Comparison of ENCODE assay signal across 15 cellular contexts in the genomic region with DNA sequence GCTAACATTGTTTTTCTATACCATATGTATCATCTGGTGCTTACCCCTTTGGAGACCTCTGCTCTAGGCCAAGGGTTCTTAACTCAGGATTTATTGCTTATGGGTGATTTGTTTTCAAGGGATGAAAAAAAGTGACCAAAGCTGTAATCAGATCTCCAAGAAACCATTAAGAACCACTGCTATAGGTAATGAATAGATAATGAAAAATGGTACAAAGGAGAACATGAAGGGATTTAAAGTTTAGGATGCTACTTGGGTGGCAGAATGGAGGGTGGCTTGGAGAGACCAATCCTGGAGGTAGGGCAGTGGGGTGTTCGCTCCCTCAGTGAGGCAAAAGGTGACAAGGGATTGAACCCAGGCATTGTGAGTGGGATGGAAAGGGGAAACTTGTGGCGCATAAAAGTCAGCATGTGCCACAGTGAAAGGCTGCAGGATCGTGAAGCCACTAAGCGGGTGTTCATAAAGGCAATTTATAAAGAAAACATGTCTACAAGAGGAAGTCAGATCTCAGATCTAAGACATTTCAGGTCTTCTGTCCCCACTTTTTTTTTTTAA.
A peak's percentile ranks its signal among the peaks of the same experiment; 100 is the strongest.
DNase-seq lines count a peak whose midpoint lies in the region; ATAC-seq and TF ChIP-seq lines count a peak whose summit lies in the region.
"Had no signal": no experiment of that assay in that cellular context is flagged by ENCODE, and none has a peak within 500 bp of the region (broad histone marks: within the 10 kb centered on the region; RNA-seq: fewer than 3 reads in every experiment).

No MANE protein-coding gene starts in this region.

- H3K36me3 ChIP-seq in cardiac muscle cell (no peaks in the 10 kb centered on the region), right atrium auricular region (no peaks in the 10 kb centered on the region), SK-N-MC (ENCODE audit: insufficient read depth, low read length) (no peaks in the 10 kb centered on the region)
- H3K36me3 ChIP-seq: BLaER1 treated with 17β-estradiol and CSF1 and Interleukin-3, amounts not matched to agents 10 nM and 100 nM had no signal

- no peak overlapping the region for H3K4me3 ChIP-seq in cardiac muscle cell
- no peak overlapping the region for H3K4me3 ChIP-seq in right atrium auricular region
- H3K4me3 ChIP-seq in SK-N-MC: no peak overlapping the region
- H3K4me3 ChIP-seq: BLaER1 treated with 17β-estradiol and CSF1 and Interleukin-3, amounts not matched to agents 10 nM and 100 nM had no signal

- H3K4me1 ChIP-seq in cardiac muscle cell (ENCODE audit: low read depth) (peaks cover 38% of the 10 kb centered on the region), right atrium auricular region (peaks cover 0 to 34% of the 10 kb centered on the region in 2 donors)

- peaks cover 0 to 5% (median 0%) of the 10 kb centered on the region in 9 donors for H3K9me3 Mint-ChIP-seq in naive thymus-derived CD8-positive, alpha-beta T cell
- H3K9me3 Mint-ChIP-seq in type B pancreatic cell: peaks cover 4% of the 10 kb centered on the region
- H3K9me3 Mint-ChIP-seq: IgD-negative memory B cell had no signal

- H3K4me3 Mint-ChIP-seq in naive thymus-derived CD8-positive, alpha-beta T cell: peak overlapping the region; percentile 26 to 78 (median 52)
- H3K4me3 Mint-ChIP-seq in type B pancreatic cell: no peak overlapping the region
- H3K4me3 Mint-ChIP-seq: IgD-negative memory B cell had no signal

- DNase-seq in cardiac muscle cell (ENCODE audit: low read depth in 1 of 2, low spot score in 1 of 2): no peak
- DNase-seq in right atrium auricular region (ENCODE audit: low spot score): no peak
- no peak for DNase-seq in SK-N-MC (ENCODE audit: low read depth, low spot score)
- peak in 1 of 10 donors; percentile 18 for DNase-seq in naive thymus-derived CD8-positive, alpha-beta T cell
- no peak for DNase-seq in type B pancreatic cell (ENCODE audit: extremely low spot score, unreplicated experiment)
- no peak for DNase-seq in cerebellar cortex (ENCODE audit: low spot score)
- DNase-seq in EL: no peak
- DNase-seq in GM03348 (ENCODE audit: low spot score): no peak
- DNase-seq: NCI-H1105, NCI-H1694, NCI-H2227 treated with DMSO at 0.1 percent for 48 hours, NCI-H524, Right ventricle myocardium superior had no signal

- POLR2A ChIA-PET in naive thymus-derived CD8-positive, alpha-beta T cell (lab: Charles Lee): interaction anchor here (1.0 kb wide), 1 partner anchor 11 kb away, joined by 3 read pairs; no protein-coding TSS in a partner anchor

- ATAC-seq in naive thymus-derived CD8-positive, alpha-beta T cell: peak in 1 of 2 donors; percentile 47

- H3K27ac ChIP-seq in cardiac muscle cell: peak overlapping the region; percentile 79
- no peak overlapping the region for H3K27ac ChIP-seq in right atrium auricular region
- peak overlapping the region; percentile 90; the same call in 1 of the 2 replicates for H3K27ac ChIP-seq in SK-N-MC
- H3K27ac ChIP-seq: BLaER1 treated with 17β-estradiol and CSF1 and Interleukin-3, amounts not matched to agents 10 nM and 100 nM had no signal

- H3K9ac ChIP-seq in SK-N-MC (ENCODE audit: insufficient read length): no peak overlapping the region
- H3K9ac ChIP-seq: BLaER1 treated with 17β-estradiol and CSF1 and Interleukin-3, amounts not matched to agents 10 nM and 100 nM had no signal

- H3K27ac Mint-ChIP-seq in naive thymus-derived CD8-positive, alpha-beta T cell: peak overlapping the region in 9 of 10 donors; percentile 53 to 92 (median 77)
- H3K27ac Mint-ChIP-seq in type B pancreatic cell: peak overlapping the region; percentile 7

- H3K4me1 Mint-ChIP-seq in naive thymus-derived CD8-positive, alpha-beta T cell: peaks cover 36 to 52% (median 39%) of the 10 kb centered on the region in 4 donors
- H3K4me1 Mint-ChIP-seq in type B pancreatic cell (ENCODE audit: unreplicated experiment): peaks cover 35% of the 10 kb centered on the region

- H3K9me3 ChIP-seq in cardiac muscle cell (ENCODE audit: low read depth) (no peaks in the 10 kb centered on the region), right atrium auricular region (no peaks in the 10 kb centered on the region), SK-N-MC (ENCODE audit: low read depth, low read length) (no peaks in the 10 kb centered on the region)

- TF ChIP-seq CTCF in cardiac muscle cell (IDR thresholded peaks at IDR 0.05; ENCODE audit: low read depth, low read length): no peak
- no peak for TF ChIP-seq CTCF in right atrium auricular region (IDR thresholded peaks at IDR 0.05)
- TF ChIP-seq CTCF in type B pancreatic cell (conservative IDR thresholded peaks at IDR 0.05): no peak

- peaks cover 0 to 9% (median 1%) of the 10 kb centered on the region in 3 donors for H3K36me3 Mint-ChIP-seq in naive thymus-derived CD8-positive, alpha-beta T cell
- no peaks in the 10 kb centered on the region for H3K36me3 Mint-ChIP-seq in type B pancreatic cell

- H3K27me3 ChIP-seq in cardiac muscle cell (no peaks in the 10 kb centered on the region), right atrium auricular region (no peaks in the 10 kb centered on the region)
- H3K27me3 ChIP-seq: BLaER1 treated with 17β-estradiol and CSF1 and Interleukin-3, amounts not matched to agents 10 nM and 100 nM had no signal

- H3K27me3 Mint-ChIP-seq in naive thymus-derived CD8-positive, alpha-beta T cell: no peaks in the 10 kb centered on the region
- H3K27me3 Mint-ChIP-seq in type B pancreatic cell: no peaks in the 10 kb centered on the region
- H3K27me3 Mint-ChIP-seq: IgD-negative memory B cell had no signal

Comparison
In these comparisons a context has a peak if more than half of its experiments do, and no peak if none do; other contexts are left out.
1. H3K27ac ChIP-seq: peak in cardiac muscle cell (single experiment) and SK-N-MC (single experiment); none in right atrium auricular region (0 of 2).